In genomic region chrX:46325312-46325877, GRCh38 we compare ENCODE assay signal across 8 cellular contexts.
DNase-seq lines count a peak whose midpoint lies in the region; ATAC-seq and TF ChIP-seq lines count a peak whose summit lies in the region.

No MANE protein-coding gene starts in this region.

- ATAC-seq in GM19035 (IDR thresholded peaks at IDR 0.05; ENCODE audit: unreplicated experiment): no peak

- no peak for TF ChIP-seq CTCF in GM20000 (IDR thresholded peaks at IDR 0.05; ENCODE audit: extremely low read depth, missing control alignments)

- DNase-seq in HT-29 (ENCODE audit: low spot score): peak; percentile 77
- peak in 2 of 3 experiments; percentile 7 to 23 for DNase-seq in activated CD8-positive, alpha-beta memory T cell treated with anti-CD3 and anti-CD28 coated beads for 48 hours (ENCODE audit: low read depth in 2 of 3, low spot score in 2 of 3)
- peak; percentile 94 for DNase-seq in glomerular visceral epithelial cell (ENCODE audit: extremely low spot score)
- DNase-seq in stimulated activated CD8-positive, alpha-beta memory T cell treated with anti-CD3 and anti-CD28 coated beads, Interleukin-12 subunit alpha, Interleukin-12 subunit beta, amount 100 ng/mL, for 1 hour (ENCODE audit: low read depth): peak; percentile 12
- DNase-seq in DMS 273 treated with DMSO at 0.1 percent for 48 hours (lab: John Stamatoyannopoulos, UW): no peak
- no peak for DNase-seq in GM20000 (ENCODE audit: low spot score)
- DNase-seq in NCI-H146 (lab: John Stamatoyannopoulos, UW): no peak

Comparison
In these comparisons a context has a peak if more than half of its experiments do, and no peak if none do; other contexts are left out.
1. DNase-seq: peak in HT-29 (single experiment), activated CD8-positive, alpha-beta memory T cell treated with anti-CD3 and anti-CD28 coated beads for 48 hours (2 of 3), glomerular visceral epithelial cell (single experiment) and stimulated activated CD8-positive, alpha-beta memory T cell treated with anti-CD3 and anti-CD28 coated beads, Interleukin-12 subunit alpha, Interleukin-12 subunit beta, amount 100 ng/mL, for 1 hour (single experiment); none in DMS 273 treated with DMSO at 0.1 percent for 48 hours (single experiment), GM20000 (single experiment) and NCI-H146 (single experiment).